In the genomic region with DNA sequence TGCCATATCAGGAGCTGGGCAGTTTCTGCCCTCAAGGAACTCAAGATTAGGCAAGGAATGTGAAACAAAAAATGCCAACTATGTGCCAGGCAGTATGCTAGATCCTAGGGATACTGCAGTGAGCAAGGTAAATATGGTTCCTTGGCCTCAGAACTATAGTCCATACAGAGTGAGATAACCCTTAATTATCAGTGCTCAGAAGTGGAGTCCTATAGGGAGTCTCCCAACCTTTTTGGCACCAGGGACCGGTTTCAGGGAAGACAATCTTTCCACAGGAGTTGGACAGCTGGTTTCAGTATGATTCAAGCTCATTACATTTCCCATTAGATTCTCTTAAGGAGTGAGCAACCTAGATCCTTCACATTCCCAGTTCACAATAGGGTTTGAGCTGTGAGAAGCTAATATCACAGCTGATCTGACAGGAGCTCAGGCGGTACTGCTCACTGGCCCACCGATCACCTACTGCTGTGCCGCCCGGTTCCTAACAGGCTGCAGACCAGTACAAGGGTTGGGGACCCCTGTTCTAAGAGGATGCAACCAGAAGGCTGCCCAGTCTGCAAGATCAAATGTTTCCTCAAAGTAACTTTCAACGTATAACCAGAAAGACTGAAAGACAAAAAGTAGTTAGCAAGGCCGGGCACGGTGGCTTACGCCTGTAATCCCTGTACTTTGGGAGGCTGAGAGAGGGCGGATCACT, we compare ENCODE assay signal across 8 cellular contexts. TPM values are rescaled to one million over a fixed set of nuclear protein-coding genes. Genes with fewer than 3 reads are reported as not detected.
DNase-seq lines count a peak whose midpoint lies in the region; ATAC-seq and TF ChIP-seq lines count a peak whose summit lies in the region.

No MANE protein-coding gene starts in this region.

- H3K9me3 Mint-ChIP-seq in central memory CD8-positive, alpha-beta T cell, result no peaks in the 10 kb centered on the region
- H3K9me3 Mint-ChIP-seq in nephron, result no peaks in the 10 kb centered on the region

- H3K27ac Mint-ChIP-seq in central memory CD8-positive, alpha-beta T cell (ENCODE audit: low read depth), result peak overlapping the region; percentile 99
- H3K27ac Mint-ChIP-seq in nephron, result peak overlapping the region; percentile 97 to 100 (median 100)

- no peaks in the 10 kb centered on the region for H3K27me3 ChIP-seq in MG63

- peak overlapping the region; percentile 100 for H3K4me3 Mint-ChIP-seq in central memory CD8-positive, alpha-beta T cell
- peak overlapping the region; percentile 97 to 99 (median 98) for H3K4me3 Mint-ChIP-seq in nephron

- peak; percentile 7 for DNase-seq in COLO668 (lab: John Stamatoyannopoulos, UW; ENCODE audit: unreplicated experiment)
- DNase-seq in MG63, result peak; percentile 38
- no peak for DNase-seq in central memory CD8-positive, alpha-beta T cell (ENCODE audit: low spot score in 2 of 2)
- no peak for DNase-seq in NCI-H187 treated with DMSO at 0.1 percent for 48 hours (lab: John Stamatoyannopoulos, UW)
- DNase-seq in anterior cingulate cortex (lab: John Stamatoyannopoulos, UW), result no peak

- no peaks in the 10 kb centered on the region for H3K27me3 Mint-ChIP-seq in central memory CD8-positive, alpha-beta T cell
- H3K27me3 Mint-ChIP-seq in nephron (ENCODE audit: low read depth), result no peaks in the 10 kb centered on the region

- H3K36me3 ChIP-seq in MG63, result peaks cover 19% of the 10 kb centered on the region

- peaks cover 22% of the 10 kb centered on the region for H3K36me3 Mint-ChIP-seq in central memory CD8-positive, alpha-beta T cell (ENCODE audit: insufficient read depth)
- H3K36me3 Mint-ChIP-seq in nephron (ENCODE audit: low read depth), result peaks cover 25% of the 10 kb centered on the region

- no peaks in the 10 kb centered on the region for H3K9me3 ChIP-seq in MG63

- H3K4me3 ChIP-seq in MG63, result peak overlapping the region; percentile 75

- H3K4me1 Mint-ChIP-seq in central memory CD8-positive, alpha-beta T cell, result peaks cover 67% of the 10 kb centered on the region
- H3K4me1 Mint-ChIP-seq in nephron, result peaks cover 51% of the 10 kb centered on the region

- no peak for TF ChIP-seq CTCF in nephron (IDR thresholded peaks at IDR 0.05; ENCODE audit: unreplicated experiment in 3 of 3)

- no peak for ATAC-seq in central memory CD8-positive, alpha-beta T cell (replicated peaks; ENCODE audit: extremely low read depth, poor library complexity, severe bottlenecking)
- ATAC-seq in HG03460 (IDR thresholded peaks at IDR 0.05; ENCODE audit: unreplicated experiment), result no peak
- no peak for ATAC-seq in GM21423 (IDR thresholded peaks at IDR 0.05; ENCODE audit: unreplicated experiment)

RNA-seq across cellular contexts. Expression of a gene that starts 1.7 kb away (rescaled TPM):
- total RNA-seq in MG63 (2014; rRNA removed; shearing (Covaris generic); ENCODE audit: low replicate concordance), result 13.1 and 36.1 TPM in 2 replicates

RNA-seq across cellular contexts. Expression of a gene that starts 29.7 kb away (rescaled TPM):
- total RNA-seq in MG63 (2014; rRNA removed; shearing (Covaris generic); ENCODE audit: low replicate concordance), result 125 and 176 TPM in 2 replicates

RNA-seq across cellular contexts. Expression of a gene that starts 30.3 kb away (rescaled TPM):
- 26.5 and 27.7 TPM in 2 replicates for total RNA-seq in MG63 (2014; rRNA removed; shearing (Covaris generic); ENCODE audit: low replicate concordance)

RNA-seq across cellular contexts. Expression of a gene that starts 39.8 kb away (rescaled TPM):
- total RNA-seq in MG63 (2014; rRNA removed; shearing (Covaris generic); ENCODE audit: low replicate concordance), result 0.26 TPM in 1 of 2 replicates, not detected in the other

Comparison
In these comparisons a context has a peak if more than half of its experiments do, and no peak if none do; other contexts are left out.
1. DNase-seq: peak in COLO668 (single experiment) and MG63 (single experiment); none in central memory CD8-positive, alpha-beta T cell (0 of 2), NCI-H187 treated with DMSO at 0.1 percent for 48 hours (single experiment) and anterior cingulate cortex (0 of 58).